9 cellular contexts compared by ENCODE assay signal in the genomic region with DNA sequence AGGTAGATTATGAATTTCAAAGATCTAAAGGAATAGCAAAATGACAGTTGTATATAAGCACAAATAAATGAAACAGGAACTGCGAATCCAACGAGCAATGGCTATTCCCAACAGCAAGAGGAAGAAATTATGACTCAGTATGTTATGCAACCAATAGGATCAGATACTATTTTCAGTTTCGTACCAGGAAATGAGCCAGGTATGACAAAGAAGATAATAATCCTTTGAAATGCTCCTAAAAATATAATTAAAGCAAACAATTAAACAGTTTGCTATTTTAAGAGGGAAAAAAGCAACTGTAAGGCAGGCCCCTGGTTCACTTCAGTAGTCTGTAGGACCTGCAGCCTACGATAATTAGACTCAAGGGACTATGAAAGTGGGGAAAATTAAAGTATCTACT. TPM values are rescaled to one million over a fixed set of nuclear protein-coding genes. Genes with fewer than 3 reads are reported as not detected.
DNase-seq lines count a peak whose midpoint lies in the region; ATAC-seq lines count a peak whose summit lies in the region.
"Had no signal": no experiment of that assay in that cellular context is flagged by ENCODE, and none has a peak within 500 bp of the region (broad histone marks: within the 10 kb centered on the region; RNA-seq: fewer than 3 reads in every experiment).

No MANE protein-coding gene starts in this region.

- peaks cover 0 to 18% of the 10 kb centered on the region in 2 donors for H3K4me1 ChIP-seq in muscle layer of duodenum (ENCODE audit: control insufficient read depth in 1 of 2, insufficient read depth in 2 of 2, low read length in 2 of 2)

- H3K36me3 ChIP-seq in muscle layer of duodenum (ENCODE audit: control insufficient read depth in 1 of 2, insufficient read depth in 2 of 2, low read length in 2 of 2) = no peaks in the 10 kb centered on the region

- peak overlapping the region in 1 of 2 donors; percentile 49 for H3K27ac Mint-ChIP-seq in stimulated activated naive CD8-positive, alpha-beta T cell treated with anti-CD3 and anti-CD28 coated beads, Interleukin-15, amount 100 ng/mL, for 72 hours

- H3K27me3 Mint-ChIP-seq in stimulated activated naive CD8-positive, alpha-beta T cell treated with anti-CD3 and anti-CD28 coated beads, Interleukin-15, amount 100 ng/mL, for 72 hours = no peaks in the 10 kb centered on the region

- peaks cover 6% of the 10 kb centered on the region for H3K4me1 Mint-ChIP-seq in stimulated activated naive CD8-positive, alpha-beta T cell treated with anti-CD3 and anti-CD28 coated beads, Interleukin-15, amount 100 ng/mL, for 72 hours

- no peak overlapping the region for H3K4me3 ChIP-seq in muscle layer of duodenum (ENCODE audit: low read depth in 1 of 2, low read length in 2 of 2)

- DNase-seq in AG08396 (ENCODE audit: low spot score) (peak; percentile 61), NCI-H1436 (lab: John Stamatoyannopoulos, UW) (peak; percentile 75), dermis blood vessel endothelial cell (peak; percentile 82), DMS153 treated with DMSO at 0.1 percent for 48 hours (lab: John Stamatoyannopoulos, UW; ENCODE audit: unreplicated experiment) (no peak)
- DNase-seq in stimulated activated naive CD8-positive, alpha-beta T cell treated with anti-CD3 and anti-CD28 coated beads, Interleukin-15, amount 100 ng/mL, for 72 hours = no peak
- DNase-seq: T-helper 2 cell had no signal

- peak overlapping the region; percentile 53 for H3K27ac ChIP-seq in muscle layer of duodenum (ENCODE audit: low read length)

- no peak for ATAC-seq in stimulated activated naive CD8-positive, alpha-beta T cell treated with anti-CD3 and anti-CD28 coated beads, Interleukin-15, amount 100 ng/mL, for 72 hours
- ATAC-seq in HG03457 (IDR thresholded peaks at IDR 0.05; ENCODE audit: unreplicated experiment) (no peak), GM19467 (IDR thresholded peaks at IDR 0.05; ENCODE audit: unreplicated experiment) (no peak)

- no peaks in the 10 kb centered on the region for H3K9me3 Mint-ChIP-seq in stimulated activated naive CD8-positive, alpha-beta T cell treated with anti-CD3 and anti-CD28 coated beads, Interleukin-15, amount 100 ng/mL, for 72 hours

- no peak overlapping the region for H3K4me3 Mint-ChIP-seq in stimulated activated naive CD8-positive, alpha-beta T cell treated with anti-CD3 and anti-CD28 coated beads, Interleukin-15, amount 100 ng/mL, for 72 hours

- no peaks in the 10 kb centered on the region for H3K9me3 ChIP-seq in muscle layer of duodenum (ENCODE audit: control insufficient read depth in 1 of 2, low read length in 2 of 2)

- H3K27me3 ChIP-seq in muscle layer of duodenum (ENCODE audit: low read depth, low read length) = no peaks in the 10 kb centered on the region

RNA-seq across cellular contexts. Expression of a gene that starts 58.9 kb away (rescaled TPM):
- total RNA-seq in dermis blood vessel endothelial cell = 13.3 and 20.4 TPM in 2 replicates

Comparison
In these comparisons a context has a peak if more than half of its experiments do, and no peak if none do; other contexts are left out.
1. DNase-seq: peak in AG08396 (single experiment), NCI-H1436 (single experiment) and dermis blood vessel endothelial cell (single experiment); none in stimulated activated naive CD8-positive, alpha-beta T cell treated with anti-CD3 and anti-CD28 coated beads, Interleukin-15, amount 100 ng/mL, for 72 hours (0 of 2) and DMS153 treated with DMSO at 0.1 percent for 48 hours (single experiment).